34 cellular contexts compared by ENCODE assay signal in genomic region chr3:46481636-46482035, GRCh38. TPM values are rescaled to one million over a fixed set of nuclear protein-coding genes. Genes with fewer than 3 reads are reported as not detected.
"Had no signal": no experiment of that assay in that cellular context is flagged by ENCODE, and none has a peak within 500 bp of the region (broad histone marks: within the 10 kb centered on the region; RNA-seq: fewer than 3 reads in every experiment).

No MANE protein-coding gene starts in this region.

- ATAC-seq: activated CD8-positive, alpha-beta memory T cell treated with anti-CD3 and anti-CD28 coated beads, Interleukin-2, amount 10 ng/mL, durations not matched to agents 7 days and 5 days; activated naive CD4-positive, alpha-beta T cell treated with anti-CD3 and anti-CD28 coated beads, Interleukin-2, amount 50 U/mL, for 72 hours; activated naive CD8-positive, alpha-beta T cell treated with anti-CD3 and anti-CD28 coated beads, Interleukin-2, amount 50 U/mL, for 24 hours; Panc1; Right ventricle myocardium inferior; T-cell had no signal

- H3K27ac ChIP-seq: ascending aorta, SK-N-MC had no signal

- H3K4me1 ChIP-seq: ascending aorta had no signal

- H3K36me3 ChIP-seq: ascending aorta had no signal

- FAIRE-seq: TTC549 had no signal

- H3K4me3 ChIP-seq: ascending aorta, SK-N-MC had no signal

- H3K9me3 ChIP-seq: ascending aorta had no signal

- DNase-seq: activated B cell treated with CpG ODN at 0.5 μM for 24 hours; activated CD4-positive, alpha-beta T cell treated with anti-CD3 and anti-CD28 coated beads for 1 hour; activated CD4-positive, alpha-beta T cell treated with anti-CD3 and anti-CD28 coated beads, Interleukin-2, amount 10 ng/mL, durations not matched to agents 24 days and 14 days; activated CD4-positive, alpha-beta T cell treated with anti-CD3 and anti-CD28 coated beads, Interleukin-2, amount 50 U/mL, for 48 hours; activated CD8-positive, alpha-beta memory T cell treated with anti-CD3 and anti-CD28 coated beads, Interleukin-2, amount 10 ng/mL, durations not matched to agents 7 days and 5 days; activated effector memory CD4-positive, alpha-beta T cell treated with anti-CD3 and anti-CD28 coated beads, Interleukin-2, amount 50 U/mL, for 16 hours; activated naive CD4-positive, alpha-beta T cell treated with Interleukin-2 at 50 U/mL for 16 hours; activated naive CD8-positive, alpha-beta T cell treated with anti-CD3 and anti-CD28 coated beads, Interleukin-2, amount 50 U/mL, for 24 hours; activated T-cell treated with anti-CD3 and anti-CD28 coated beads, Interleukin-2, amount 50 U/mL, for 24 hours; amniotic stem cell; Kasumi-1; KBM-7; MV-4-11; NCI-H1092 treated with DMSO at 0.1 percent for 48 hours; NCI-H1417 treated with DMSO at 0.1 percent for 48 hours; NCI-H1694; NCI-H2029; NCI-H2107; NCI-H345; NCI-H510A; NCI-H526 treated with DMSO at 0.1 percent for 48 hours; NCI-H82; NK-92 treated with Interleukin-12 subunit alpha and Interleukin-12 subunit beta, amount 100 ng/mL, for 24 hours; OCI-M1; RPMI8226; T-cell; T-helper 2 cell; T1000 had no signal

- H3K27me3 ChIP-seq: ascending aorta had no signal

RNA-seq across cellular contexts. Expression of gene RTP3, which starts 16.1 kb away (rescaled TPM):
- total RNA-seq: activated B cell treated with CpG ODN at 0.5 μM for 24 hours; activated CD4-positive, alpha-beta T cell treated with anti-CD3 and anti-CD28 coated beads, Interleukin-2, amount 10 ng/mL, durations not matched to agents 24 days and 14 days; activated CD8-positive, alpha-beta memory T cell treated with anti-CD3 and anti-CD28 coated beads, Interleukin-2, amount 10 ng/mL, durations not matched to agents 7 days and 5 days; activated naive CD4-positive, alpha-beta T cell treated with anti-CD3 and anti-CD28 coated beads, Interleukin-2, amount 50 U/mL, for 72 hours; ascending aorta; Right ventricle myocardium inferior; T-cell had no signal

RNA-seq across cellular contexts. Expression of gene LTF, which starts 16.9 kb away (rescaled TPM):
- total RNA-seq: activated B cell treated with CpG ODN at 0.5 μM for 24 hours; activated CD4-positive, alpha-beta T cell treated with anti-CD3 and anti-CD28 coated beads, Interleukin-2, amount 10 ng/mL, durations not matched to agents 24 days and 14 days; activated CD8-positive, alpha-beta memory T cell treated with anti-CD3 and anti-CD28 coated beads, Interleukin-2, amount 10 ng/mL, durations not matched to agents 7 days and 5 days; activated naive CD4-positive, alpha-beta T cell treated with anti-CD3 and anti-CD28 coated beads, Interleukin-2, amount 50 U/mL, for 72 hours had no signal
